1 cellular context compared by ENCODE assay signal in genomic region chr16:54140057-54140787, GRCh38.
TF ChIP-seq lines count a peak whose summit lies in the region.

No MANE protein-coding gene starts in this region.

TF ChIP-seq in HepG2, 621 proteins besides CTCF, POLR2A, EP300 and RAD21 (continued from another document and continues in another):
- TF ChIP-seq GFI1 (CRISPR knock-in tag; IDR thresholded peaks at IDR 0.05; ENCODE audit: borderline replicate concordance) (0 out of 2 replicates have a peak, but pooled peaks have one; percentile 15), ZNF335 (CRISPR knock-in tag; IDR thresholded peaks at IDR 0.05) (no peak), SRY (CRISPR knock-in tag; IDR thresholded peaks at IDR 0.05) (no peak), ZSCAN25 (CRISPR knock-in tag; IDR thresholded peaks at IDR 0.05) (no peak), CREBL2 (CRISPR knock-in tag; IDR thresholded peaks at IDR 0.05; ENCODE audit: borderline replicate concordance) (no peak), ISX (CRISPR knock-in tag; conservative IDR thresholded peaks at IDR 0.05) (no peak), HMGXB4 (CRISPR knock-in tag; IDR thresholded peaks at IDR 0.05; ENCODE audit: borderline replicate concordance in 1 of 2, low read depth in 1 of 2) (no peak), EED (CRISPR knock-in tag; IDR thresholded peaks at IDR 0.05) (no peak), THAP9 (CRISPR knock-in tag; IDR thresholded peaks at IDR 0.05; ENCODE audit: borderline replicate concordance) (no peak), ZNF768 (CRISPR knock-in tag; IDR thresholded peaks at IDR 0.05) (no peak), SMAD1 (CRISPR knock-in tag; IDR thresholded peaks at IDR 0.05; ENCODE audit: borderline replicate concordance, low read depth) (no peak), ZNF572 (CRISPR knock-in tag; IDR thresholded peaks at IDR 0.05) (no peak), ZNF574 (CRISPR knock-in tag; IDR thresholded peaks at IDR 0.05) (no peak), ZNF615 (CRISPR knock-in tag; IDR thresholded peaks at IDR 0.05; ENCODE audit: borderline replicate concordance) (no peak), ZNF710 (CRISPR knock-in tag; IDR thresholded peaks at IDR 0.05; ENCODE audit: borderline replicate concordance) (0 out of 2 replicates have a peak, but pooled peaks have one; percentile 39), GABPB1 (CRISPR knock-in tag; IDR thresholded peaks at IDR 0.05) (no peak), TFE3 (CRISPR knock-in tag; IDR thresholded peaks at IDR 0.05) (0 out of 2 replicates have a peak, but pooled peaks have one; percentile 43), MYC (CRISPR knock-in tag; IDR thresholded peaks at IDR 0.05; ENCODE audit: borderline replicate concordance) (no peak), ZNF660 (CRISPR knock-in tag; IDR thresholded peaks at IDR 0.05; ENCODE audit: borderline replicate concordance, low read depth) (no peak), TBX3 (IDR thresholded peaks at IDR 0.05; ENCODE audit: borderline replicate concordance) (no peak), PBX2 (CRISPR knock-in tag; IDR thresholded peaks at IDR 0.05) (no peak), SKI (IDR thresholded peaks at IDR 0.05; ENCODE audit: partially characterized antibody) (no peak), USF2 (IDR thresholded peaks at IDR 0.05; ENCODE audit: low read depth, low read length) (no peak), USF2 (CRISPR knock-in tag; IDR thresholded peaks at IDR 0.05; ENCODE audit: borderline replicate concordance) (0 out of 2 replicates have a peak, but pooled peaks have one; percentile 6), HHEX (CRISPR knock-in tag; IDR thresholded peaks at IDR 0.05) (peak; percentile 29; the same call in 1 of the 2 replicates), HES4 (CRISPR knock-in tag; IDR thresholded peaks at IDR 0.05; ENCODE audit: borderline replicate concordance) (no peak), ZNF468 (CRISPR knock-in tag; IDR thresholded peaks at IDR 0.05) (no peak), ZFP91 (CRISPR knock-in tag; IDR thresholded peaks at IDR 0.05; ENCODE audit: borderline replicate concordance) (no peak), MEIS2 (CRISPR knock-in tag; IDR thresholded peaks at IDR 0.05) (no peak), ZMAT3 (CRISPR knock-in tag; conservative IDR thresholded peaks at IDR 0.05) (no peak), MZF1 (CRISPR knock-in tag; IDR thresholded peaks at IDR 0.05; ENCODE audit: borderline replicate concordance) (no peak), PAX8 (CRISPR knock-in tag; IDR thresholded peaks at IDR 0.05; ENCODE audit: borderline replicate concordance) (no peak), FOXC1 (CRISPR knock-in tag; IDR thresholded peaks at IDR 0.05; ENCODE audit: borderline replicate concordance) (no peak), ARID5B (CRISPR knock-in tag; IDR thresholded peaks at IDR 0.05) (peak; percentile 80), GLMP (CRISPR knock-in tag; IDR thresholded peaks at IDR 0.05; ENCODE audit: borderline replicate concordance) (no peak), MED13 (CRISPR knock-in tag; IDR thresholded peaks at IDR 0.05) (no peak), ONECUT2 (CRISPR knock-in tag; IDR thresholded peaks at IDR 0.05) (peak; percentile 89)
